In the genomic region with DNA sequence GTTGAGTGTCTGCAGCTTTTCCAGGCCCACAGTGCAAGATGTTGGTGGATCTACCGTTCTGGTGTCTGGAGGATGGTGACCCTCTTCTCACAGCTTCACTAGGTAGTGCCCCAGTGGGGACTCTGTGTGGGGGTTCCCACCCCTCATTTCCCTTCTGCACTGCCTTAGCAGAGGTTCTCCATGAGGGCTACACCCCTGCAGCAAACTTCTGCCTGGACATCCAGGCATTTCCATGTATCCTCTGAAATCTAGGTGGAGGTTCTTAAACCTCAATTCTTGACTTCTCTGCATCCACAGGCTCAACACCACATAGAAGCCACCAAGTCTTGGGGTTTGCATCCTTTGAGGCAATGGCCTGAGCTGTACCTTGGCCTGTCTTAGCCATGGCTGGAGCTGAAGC, we compare ENCODE assay signal across 36 cellular contexts. TPM values are rescaled to one million over a fixed set of nuclear protein-coding genes. Genes with fewer than 3 reads are reported as not detected.
DNase-seq lines count a peak whose midpoint lies in the region; ATAC-seq, FAIRE-seq and TF ChIP-seq lines count a peak whose summit lies in the region.
"Had no signal": no experiment of that assay in that cellular context is flagged by ENCODE, and none has a peak within 500 bp of the region (broad histone marks: within the 10 kb centered on the region; RNA-seq: fewer than 3 reads in every experiment).

No MANE protein-coding gene starts in this region.

- no peaks in the 10 kb centered on the region for H4K20me1 ChIP-seq in K562 (replicated peaks; ENCODE audit: control insufficient read depth, insufficient read depth, low read length)
- H4K20me1 ChIP-seq: BLaER1; BLaER1 treated with 17β-estradiol and CSF1 and Interleukin-3, amounts not matched to agents 10 nM and 100 nM had no signal

- intact Hi-C loops in K562 (cut with micrococcal nuclease), result no loop called here
- intact Hi-C loops in heart right ventricle (cut with DNase I), result no loop called here

- H3K36me3 ChIP-seq in HEK293 (ENCODE audit: control insufficient read depth in 2 of 2, insufficient read depth in 1 of 2, low read length in 2 of 2), result no peaks in the 10 kb centered on the region
- no peaks in the 10 kb centered on the region for H3K36me3 ChIP-seq in K562 (ENCODE audit: control insufficient read depth, insufficient read depth, low read length)
- no peaks in the 10 kb centered on the region for H3K36me3 ChIP-seq in endodermal cell (ENCODE audit: control insufficient read depth, insufficient read depth, low read length)
- H3K36me3 ChIP-seq in heart right ventricle, result no peaks in the 10 kb centered on the region
- H3K36me3 ChIP-seq: BE2C had no signal

- no peak for ATAC-seq in A549
- ATAC-seq in K562, result no peak
- ATAC-seq in heart right ventricle, result no peak
- ATAC-seq in GM21576 (IDR thresholded peaks at IDR 0.05; ENCODE audit: unreplicated experiment), result no peak
- ATAC-seq: CD8-positive, alpha-beta T cell had no signal

- no peak overlapping the region for H2AFZ ChIP-seq in K562 (ENCODE audit: low read depth, low read length)

- no peak overlapping the region for H3K9ac ChIP-seq in K562 (ENCODE audit: insufficient read depth in 1 of 2, low read depth in 2 of 2, low read length in 2 of 2)
- no peak overlapping the region for H3K9ac ChIP-seq in endodermal cell (ENCODE audit: extremely low read depth, low read length, poor library complexity, severe bottlenecking)
- H3K9ac ChIP-seq: BLaER1; BLaER1 treated with 17β-estradiol and CSF1 and Interleukin-3, amounts not matched to agents 10 nM and 100 nM had no signal

- H3K4me2 ChIP-seq in A549, result no peak overlapping the region
- H3K4me2 ChIP-seq in K562 (ENCODE audit: insufficient read depth, low read length), result no peak overlapping the region
- H3K4me2 ChIP-seq: BLaER1; BLaER1 treated with 17β-estradiol and CSF1 and Interleukin-3, amounts not matched to agents 10 nM and 100 nM had no signal

- no peak overlapping the region for H3K4me3 ChIP-seq in A549
- no peak overlapping the region for H3K4me3 ChIP-seq in HEK293 (ENCODE audit: low read depth, low read length)
- no peak overlapping the region for H3K4me3 ChIP-seq in K562
- peak overlapping the region; percentile 67 for H3K4me3 ChIP-seq in endodermal cell (ENCODE audit: low read length)
- no peak overlapping the region for H3K4me3 ChIP-seq in heart right ventricle
- H3K4me3 ChIP-seq: BLaER1 had no signal

- no TSS peak for BruUV-seq in K562 (replicated peaks; lab: Mats Ljungman, UMichigan)

- DNase-seq in A549 (ENCODE audit: low read depth in 1 of 2, low spot score in 1 of 2) (no peak), K562 (ENCODE audit: extremely low read depth in 1 of 4, low spot score in 3 of 4) (no peak), endodermal cell (no peak), heart right ventricle (no peak), NCI-H1105 (lab: John Stamatoyannopoulos, UW) (no peak), SK-N-DZ (ENCODE audit: low spot score) (no peak)
- DNase-seq: 8988T; ACHN; AML-193; BE2C; C1 segment of cervical spinal cord; Caco-2; Calu3; CD4-positive, alpha-beta memory T cell; CD4-positive, alpha-beta T cell; CD4-positive, CD25-positive, alpha-beta regulatory T cell; CD8-positive, alpha-beta memory T cell; CD8-positive, alpha-beta T cell; COR-L47; DMS 273 treated with DMSO at 0.1 percent for 48 hours; DMS153; DMS53; DMS79; DMS79 treated with DMSO at 0.1 percent for 48 hours; DND-41; EL had no signal

- POLR2A ChIA-PET in A549 (lab: Yijun Ruan, JAX), result no interaction called here
- POLR2A ChIA-PET in HEK293 (lab: Yijun Ruan, JAX), result no interaction called here
- POLR2A ChIA-PET in K562 (lab: Yijun Ruan, JAX), result no interaction called here

- peaks cover 7% of the 10 kb centered on the region for H3K36me3 Mint-ChIP-seq in endodermal cell (ENCODE audit: low read depth)
- H3K36me3 Mint-ChIP-seq: CD14-positive monocyte had no signal

- H3K9me1 ChIP-seq in K562 (ENCODE audit: control insufficient read depth, insufficient read depth, low read length), result no peaks in the 10 kb centered on the region

- TF ChIP-seq EP300 in A549 (IDR thresholded peaks at IDR 0.05) (no peak), K562 (IDR thresholded peaks at IDR 0.05; ENCODE audit: low read length) (no peak)

- H3K4me3 Mint-ChIP-seq in endodermal cell, result no peak overlapping the region
- H3K4me3 Mint-ChIP-seq: B cell; CD14-positive monocyte; CD4-positive, alpha-beta memory T cell; CD4-positive, alpha-beta T cell; CD4-positive, CD25-positive, alpha-beta regulatory T cell; CD8-positive, alpha-beta memory T cell; CD8-positive, alpha-beta T cell had no signal

- no peaks in the 10 kb centered on the region for H3K4me1 Mint-ChIP-seq in endodermal cell
- H3K4me1 Mint-ChIP-seq: B cell; CD14-positive monocyte; CD4-positive, alpha-beta memory T cell; CD4-positive, CD25-positive, alpha-beta regulatory T cell; CD8-positive, alpha-beta memory T cell had no signal

- FAIRE-seq in A549 (lab: Jason Lieb, UNC) (no peak), K562 (lab: Jason Lieb, UNC) (no peak)
- FAIRE-seq: A204.1, D721Med had no signal

- CTCF ChIA-PET in A549 (lab: Yijun Ruan, JAX) (no interaction called here), HEK293 (lab: Yijun Ruan, JAX) (interaction anchor here (0.6 kb wide), 1 partner anchor 11 kb away, joined by 3 read pairs; no protein-coding TSS in a partner anchor), K562 (lab: Yijun Ruan, JAX; ENCODE audit: low intra/inter-chr PET ratio) (no interaction called here)

- no peaks in the 10 kb centered on the region for H3K79me2 ChIP-seq in K562 (ENCODE audit: control insufficient read depth, insufficient read depth, low read length)

- H3K9me3 Mint-ChIP-seq in endodermal cell, result peaks cover 41% of the 10 kb centered on the region

- in situ Hi-C loops in K562 (cut with MboI), result no loop called here

- TF ChIP-seq RAD21 in A549 (conservative IDR thresholded peaks at IDR 0.05 in 1 of 2, IDR thresholded peaks at IDR 0.05 in 1 of 2), result no peak
- no peak for TF ChIP-seq RAD21 in K562 (CRISPR knock-in tag; conservative IDR thresholded peaks at IDR 0.05 in 1 of 2, IDR thresholded peaks at IDR 0.05 in 1 of 2)

- H3K4me1 ChIP-seq in A549, result no peaks in the 10 kb centered on the region
- no peaks in the 10 kb centered on the region for H3K4me1 ChIP-seq in HEK293 (ENCODE audit: control insufficient read depth, insufficient read depth, low read length)
- H3K4me1 ChIP-seq in K562 (replicated peaks in 1 of 2; ENCODE audit: control insufficient read depth in 2 of 2, insufficient read depth in 2 of 2, low read length in 2 of 2), result no peaks in the 10 kb centered on the region
- no peaks in the 10 kb centered on the region for H3K4me1 ChIP-seq in endodermal cell (ENCODE audit: control insufficient read depth, insufficient read depth, low read length)
- H3K4me1 ChIP-seq in heart right ventricle, result no peaks in the 10 kb centered on the region
- H3K4me1 ChIP-seq: BE2C; BLaER1; BLaER1 treated with 17β-estradiol and CSF1 and Interleukin-3, amounts not matched to agents 10 nM and 100 nM; Caco-2 had no signal

- no peak overlapping the region for H3K27ac ChIP-seq in A549
- no peak overlapping the region for H3K27ac ChIP-seq in HEK293 (ENCODE audit: extremely low read depth, low read depth, low read length)
- no peak overlapping the region for H3K27ac ChIP-seq in K562 (ENCODE audit: extremely low read depth, low read depth, low read length)
- no peak overlapping the region for H3K27ac ChIP-seq in endodermal cell (ENCODE audit: low read depth, low read length)
- H3K27ac ChIP-seq in heart right ventricle, result no peak overlapping the region
- H3K27ac ChIP-seq: 22Rv1; BLaER1; BLaER1 treated with 17β-estradiol and CSF1 and Interleukin-3, amounts not matched to agents 10 nM and 100 nM; C4-2B had no signal

- no peak for TF ChIP-seq CTCF in A549 (IDR thresholded peaks at IDR 0.05)
- TF ChIP-seq CTCF in HEK293 (tag by site-specific recombination; IDR thresholded peaks at IDR 0.05), result no peak
- TF ChIP-seq CTCF in K562 (IDR thresholded peaks at IDR 0.05 in 2 of 3, conservative IDR thresholded peaks at IDR 0.05 in 1 of 3; ENCODE audit: insufficient read depth in 2 of 3, low read depth in 1 of 3, low read length in 3 of 3), result no peak
- no peak for TF ChIP-seq CTCF in endodermal cell (conservative IDR thresholded peaks at IDR 0.05)
- no peak for TF ChIP-seq CTCF in heart right ventricle (IDR thresholded peaks at IDR 0.05)

- TF ChIP-seq POLR2A in A549 (IDR thresholded peaks at IDR 0.05; ENCODE audit: low read length), result no peak
- no peak for TF ChIP-seq POLR2A in K562 (conservative IDR thresholded peaks at IDR 0.05)

- H3K27me3 Mint-ChIP-seq in endodermal cell (ENCODE audit: insufficient read depth), result no peaks in the 10 kb centered on the region
- H3K27me3 Mint-ChIP-seq: B cell; CD4-positive, alpha-beta T cell had no signal

- H3K9me3 ChIP-seq in A549, result peaks cover 12% of the 10 kb centered on the region; the same call in 2 of the 3 replicates
- no peaks in the 10 kb centered on the region for H3K9me3 ChIP-seq in HEK293 (ENCODE audit: control insufficient read depth, insufficient read depth, low read depth, low read length)
- no peaks in the 10 kb centered on the region for H3K9me3 ChIP-seq in K562 (replicated peaks; ENCODE audit: control insufficient read depth, insufficient read depth, low read depth, low read length)
- H3K9me3 ChIP-seq in endodermal cell (ENCODE audit: control insufficient read depth, low read length), result peaks cover 32% of the 10 kb centered on the region
- peaks cover 0 to 24% (median 8%) of the 10 kb centered on the region in 11 donors for H3K9me3 ChIP-seq in heart right ventricle

- H3K27me3 ChIP-seq in K562 (ENCODE audit: control insufficient read depth in 2 of 2, insufficient read depth in 2 of 2, low read length in 2 of 2) (peaks cover 0 to 4% of the 10 kb centered on the region in 2 experiments; a peak in 1 of 5 replicates), endodermal cell (ENCODE audit: control insufficient read depth, insufficient read depth, low read length, poor library complexity, severe bottlenecking) (no peaks in the 10 kb centered on the region), heart right ventricle (no peaks in the 10 kb centered on the region)
- H3K27me3 ChIP-seq: BE2C; BLaER1; BLaER1 treated with 17β-estradiol and CSF1 and Interleukin-3, amounts not matched to agents 10 nM and 100 nM had no signal

- 0% methylated on average over 1 of the region's 1 CpG for WGBS in A549 (ENCODE audit: missing lambda C conversion rate)
- 0% methylated on average over 1 of the region's 1 CpG for WGBS in K562 (ENCODE audit: insufficient coverage, low coverage, missing lambda C conversion rate)
- 0% methylated on average over 1 of the region's 1 CpG; no CpG with 5 or more reads in 1 of the 2 experiments for WGBS in endodermal cell (ENCODE audit: insufficient coverage in 1 of 2, insufficient read length in 1 of 2), 2 experiments
- WGBS in heart right ventricle, 2 donors, result 50 to 100% methylated on average over 1 of the region's 1 CpG

- no peak overlapping the region for H3K27ac Mint-ChIP-seq in endodermal cell
- H3K27ac Mint-ChIP-seq: B cell; CD14-positive monocyte; CD4-positive, alpha-beta memory T cell; CD4-positive, alpha-beta T cell; CD4-positive, CD25-positive, alpha-beta regulatory T cell; CD8-positive, alpha-beta memory T cell; CD8-positive, alpha-beta T cell had no signal

RNA-seq across cellular contexts. Expression of a gene that starts 14.3 kb away (rescaled TPM):
- polyA plus RNA-seq in A549 (2011; rRNA removed) (1.1 and 1.5 TPM in 2 replicates), A549 (2017; fragmentation: RNase III; extraction: RNeasy Plus Mini Kit Qiagen cat#74134 plus additional on column Dnase treatment) (0.34 to 0.57 TPM (median 0.55 TPM) in 3 replicates), K562 (2011; rRNA removed) (0.11 and 0.21 TPM in 2 replicates), K562 (2014; fragmentation: Illumina TruSeq; extraction: Trizol) (0.11 and 0.24 TPM in 2 replicates), K562 (2014; fragmentation: Nextera tagmentation; extraction: Ambion mirVana) (under 1 TPM; 0.10 to 0.17 TPM), K562 (2014; rRNA removed) (0.08 and 0.32 TPM in 2 replicates), heart right ventricle (1 to 10 TPM in 1 of 2 donors, under 1 TPM in 1; 0.78 to 2.7 TPM)
- polyA plus RNA-seq in A549 (2012; cell fraction: cytosol; rRNA removed), result 0.35 and 0.37 TPM in 2 replicates
- 0.59 and 0.69 TPM in 2 replicates for polyA plus RNA-seq in A549 (2012; cell fraction: nucleus; rRNA removed)
- polyA minus RNA-seq in A549 (2011; rRNA and poly(A)+ RNA removed), result 2.0 TPM in 2 replicates
- 0.62 and 2.8 TPM in 2 replicates for total RNA-seq in K562 (2011; cell fraction: chromatin; rRNA removed; ENCODE audit: low replicate concordance)
- total RNA-seq in K562 (2011; cell fraction: nucleolus; rRNA removed), result 0.50 and 0.66 TPM in 2 replicates
- total RNA-seq in K562 (2011; cell fraction: nucleoplasm; rRNA removed), result 0.73 and 0.76 TPM in 2 replicates
- total RNA-seq in K562 (2014; rRNA removed) (0.33 TPM in 1 of 2 replicates, not detected in the other), K562 (2014; rRNA removed; fragmentation: Illumina TruSeq; extraction: Trizol) (0.36 and 0.38 TPM in 2 replicates), K562 (2015; rRNA removed; fragmentation: Illumina TruSeq; extraction: Trizol) (0.29 and 0.30 TPM in 2 replicates), K562 (2021) (0.16 and 0.29 TPM in 2 replicates), endodermal cell (1 to 10 TPM in 1 of 2 donors, under 1 TPM in 1; 0.53 to 1.8 TPM), heart right ventricle (1 to 10 TPM in 9 of 10 donors, under 1 TPM in 1; 0.77 to 2.8 (median 2.2) TPM)
- 0.12 and 0.15 TPM in 2 replicates for polyA plus RNA-seq in K562 (2011; cell fraction: cytosol; rRNA removed)
- polyA plus RNA-seq in K562 (2011; cell fraction: nucleus; rRNA removed), result 0.23 and 0.38 TPM in 2 replicates
- 0.13 and 0.58 TPM in 2 replicates for polyA plus RNA-seq in K562 (2012)
- polyA minus RNA-seq in K562 (2011; rRNA and poly(A)+ RNA removed), result 0.70 and 1.6 TPM in 2 replicates
- 0.29 and 1.2 TPM in 2 replicates for polyA minus RNA-seq in K562 (2011; cell fraction: cytosol; rRNA and poly(A)+ RNA removed)
- polyA minus RNA-seq in K562 (2011; cell fraction: nucleus; rRNA and poly(A)+ RNA removed), result 1.2 and 1.7 TPM in 2 replicates
- polyA plus RNA-seq in endodermal cell (2013, experiment 1 of 2), result 1.3 TPM
- 1.2 TPM for polyA plus RNA-seq in endodermal cell (2013, experiment 2 of 2)
- polyA plus RNA-seq in SK-N-DZ (2014; cell fraction: cytosol; rRNA removed), result 3.4 and 6.2 TPM in 2 replicates
- polyA plus RNA-seq in SK-N-DZ (2014; cell fraction: nucleus; rRNA removed), result 3.4 and 4.8 TPM in 2 replicates
- polyA plus RNA-seq: CD14-positive monocyte had no signal

RNA-seq across cellular contexts. Expression of a gene that starts 45.5 kb away (rescaled TPM):
- 54.0 and 61.2 TPM in 2 replicates for polyA plus RNA-seq in A549 (2011; rRNA removed)
- polyA plus RNA-seq in A549 (2012; cell fraction: cytosol; rRNA removed), result 42.1 and 44.9 TPM in 2 replicates
- 42.8 and 50.4 TPM in 2 replicates for polyA plus RNA-seq in A549 (2012; cell fraction: nucleus; rRNA removed)
- polyA plus RNA-seq in A549 (2017; fragmentation: RNase III; extraction: RNeasy Plus Mini Kit Qiagen cat#74134 plus additional on column Dnase treatment), result 46.5 to 53.7 TPM (median 52.3 TPM) in 3 replicates
- polyA minus RNA-seq in A549 (2011; rRNA and poly(A)+ RNA removed), result 48.2 and 49.4 TPM in 2 replicates
- 47.4 and 58.7 TPM in 2 replicates for total RNA-seq in K562 (2011; cell fraction: chromatin; rRNA removed; ENCODE audit: low replicate concordance)
- 46.6 and 59.0 TPM in 2 replicates for total RNA-seq in K562 (2011; cell fraction: nucleolus; rRNA removed)
- 42.7 and 43.7 TPM in 2 replicates for total RNA-seq in K562 (2011; cell fraction: nucleoplasm; rRNA removed)
- total RNA-seq in K562 (2014; rRNA removed), result 49.3 and 65.1 TPM in 2 replicates
- 46.2 and 51.9 TPM in 2 replicates for total RNA-seq in K562 (2014; rRNA removed; fragmentation: Illumina TruSeq; extraction: Trizol)
- total RNA-seq in K562 (2015; rRNA removed; fragmentation: Illumina TruSeq; extraction: Trizol), result 50.5 and 54.9 TPM in 2 replicates
- total RNA-seq in K562 (2021), result 54.9 and 62.0 TPM in 2 replicates
- polyA plus RNA-seq in K562 (2011; rRNA removed), result 53.5 and 70.9 TPM in 2 replicates
- 49.3 and 54.9 TPM in 2 replicates for polyA plus RNA-seq in K562 (2011; cell fraction: cytosol; rRNA removed)
- polyA plus RNA-seq in K562 (2011; cell fraction: nucleus; rRNA removed), result 39.0 and 45.5 TPM in 2 replicates
- 35.2 and 62.5 TPM in 2 replicates for polyA plus RNA-seq in K562 (2012)
- polyA plus RNA-seq in K562 (2014; fragmentation: Illumina TruSeq; extraction: Trizol), result 61.3 and 78.9 TPM in 2 replicates
- polyA plus RNA-seq in K562 (2014; fragmentation: Nextera tagmentation; extraction: Ambion mirVana), result 10 to 100 TPM; 18.9 to 23.4 TPM
- polyA plus RNA-seq in K562 (2014; rRNA removed), result 55.2 and 59.7 TPM in 2 replicates
- polyA minus RNA-seq in K562 (2011; rRNA and poly(A)+ RNA removed), result 75.6 and 111 TPM in 2 replicates
- 36.8 and 46.1 TPM in 2 replicates for polyA minus RNA-seq in K562 (2011; cell fraction: cytosol; rRNA and poly(A)+ RNA removed)
- polyA minus RNA-seq in K562 (2011; cell fraction: nucleus; rRNA and poly(A)+ RNA removed), result 26.3 and 31.2 TPM in 2 replicates
- 10 to 100 TPM; 32.1 to 38.5 TPM for total RNA-seq in endodermal cell
- 22.0 TPM for polyA plus RNA-seq in endodermal cell (2013, experiment 1 of 2)
- 16.5 TPM for polyA plus RNA-seq in endodermal cell (2013, experiment 2 of 2)
- 10 to 100 TPM; 12.9 to 20.2 (median 16.5) TPM for total RNA-seq in heart right ventricle
- polyA plus RNA-seq in heart right ventricle, result 10 to 100 TPM in 1 of 2 donors, 1 to 10 TPM in 1; 3.2 to 18.9 TPM
- polyA plus RNA-seq in SK-N-DZ (2014; cell fraction: cytosol; rRNA removed), result 28.4 and 33.4 TPM in 2 replicates
- 16.8 and 29.8 TPM in 2 replicates for polyA plus RNA-seq in SK-N-DZ (2014; cell fraction: nucleus; rRNA removed)
